Comparison of ENCODE assay signal across 15 cellular contexts in genomic region chr17:18338158-18338557, GRCh38. TPM values are rescaled to one million over a fixed set of nuclear protein-coding genes. Genes with fewer than 3 reads are reported as not detected.
"Had no signal": no experiment of that assay in that cellular context is flagged by ENCODE, and none has a peak within 500 bp of the region (broad histone marks: within the 10 kb centered on the region; RNA-seq: fewer than 3 reads in every experiment).

No MANE protein-coding gene starts in this region.

RNA-seq across cellular contexts. Expression of gene EVPLL, which starts 39.4 kb away (rescaled TPM):
- total RNA-seq: activated naive CD4-positive, alpha-beta T cell treated with anti-CD3 and anti-CD28 coated beads for 36 hours; activated naive CD8-positive, alpha-beta T cell treated with anti-CD3 and anti-CD28 coated beads, Interleukin-2, amount 10 ng/mL, durations not matched to agents 7 days and 5 days; activated T-cell treated with anti-CD3 and anti-CD28 coated beads, Interleukin-2, amount 50 U/mL, for 72 hours; activated T-helper 1 cell treated with anti-CD3 and anti-CD28 coated beads, Interleukin-12 subunit alpha, Interleukin-12 subunit beta, Interleukin-2, Interleukin-4 antibody, amounts not matched to agents 30 ng/mL and 10 ng/mL and 1 ng/mL, durations not matched to agents 14 hours and 24 hours and 36 hours; activated T-helper 17 cell treated with anti-CD3 and anti-CD28 coated beads, Interleukin-2, amount 50 U/mL, for 72 hours; activated T-helper 2 cell treated with anti-CD3 and anti-CD28 coated beads, Interferon-gamma antibody, Interleukin-2, Interleukin-4, amounts not matched to agents 10 μg/mL and 5 μg/mL and 100 μg/mL, durations not matched to agents 14 hours and 24 hours and 36 hours; adrenal gland; aorta; ascending aorta; astrocyte; body of pancreas; cardiac muscle cell; cardiac septum; cerebellum; chondrocyte had no signal
- polyA plus RNA-seq: aorta, cardiac muscle cell had no signal
